In genomic region chr16:88712362-88712979, GRCh38 we compare ENCODE assay signal across 14 cellular contexts. TPM values are rescaled to one million over a fixed set of nuclear protein-coding genes. Genes with fewer than 3 reads are reported as not detected.
A peak's percentile ranks its signal among the peaks of the same experiment; 100 is the strongest.
DNase-seq lines count a peak whose midpoint lies in the region; ATAC-seq and TF ChIP-seq lines count a peak whose summit lies in the region.
"Had no signal": no experiment of that assay in that cellular context is flagged by ENCODE, and none has a peak within 500 bp of the region (broad histone marks: within the 10 kb centered on the region; RNA-seq: fewer than 3 reads in every experiment).

No MANE protein-coding gene starts in this region.

- H3K27me3 ChIP-seq in GM23338 (ENCODE audit: insufficient read depth) = no peaks in the 10 kb centered on the region

- no peak for TF ChIP-seq CTCF in GM23338 (conservative IDR thresholded peaks at IDR 0.05; ENCODE audit: low read depth in 2 of 2)
- no peak for TF ChIP-seq CTCF in HEK293 (tag by site-specific recombination; IDR thresholded peaks at IDR 0.05)
- TF ChIP-seq CTCF in endothelial cell (IDR thresholded peaks at IDR 0.05; ENCODE audit: unreplicated experiment) = no peak

- H3F3A ChIP-seq in GM23338 (replicated peaks; ENCODE audit: low read depth) = no peaks in the 10 kb centered on the region

- no peaks in the 10 kb centered on the region for H3K9me2 ChIP-seq in GM23338 (ENCODE audit: insufficient read depth)

- peaks cover 9% of the 10 kb centered on the region for H3K4me1 Mint-ChIP-seq in GM23338
- peaks cover 1% of the 10 kb centered on the region for H3K4me1 Mint-ChIP-seq in endothelial cell (ENCODE audit: unreplicated experiment)
- H3K4me1 Mint-ChIP-seq in stimulated activated memory B cell treated with anti-CD40 and anti-IgM and Interleukin-4, amounts not matched to agents 10 μg/mL and 1 μg/mL and 100 μg/mL, for 72 hours = peaks cover 27% of the 10 kb centered on the region

- no peaks in the 10 kb centered on the region for H3K4me1 ChIP-seq in GM23338 (ENCODE audit: insufficient read depth)
- H3K4me1 ChIP-seq in HEK293 (ENCODE audit: control insufficient read depth, insufficient read depth, low read length) = no peaks in the 10 kb centered on the region

- H4K20me1 ChIP-seq in GM23338 (replicated peaks; ENCODE audit: insufficient read depth) = no peaks in the 10 kb centered on the region; the same call in 1 of the 2 replicates

- peaks cover 14% of the 10 kb centered on the region for H3K27me3 Mint-ChIP-seq in GM23338 (ENCODE audit: insufficient read depth, low read depth, poor library complexity)
- H3K27me3 Mint-ChIP-seq in endothelial cell (ENCODE audit: unreplicated experiment) = peaks cover 7% of the 10 kb centered on the region
- no peaks in the 10 kb centered on the region for H3K27me3 Mint-ChIP-seq in stimulated activated memory B cell treated with anti-CD40 and anti-IgM and Interleukin-4, amounts not matched to agents 10 μg/mL and 1 μg/mL and 100 μg/mL, for 72 hours

- H3K27ac ChIP-seq in GM23338 (ENCODE audit: low read depth) = no peak overlapping the region
- H3K27ac ChIP-seq in HEK293 (ENCODE audit: extremely low read depth, low read depth, low read length) = no peak overlapping the region

- no peak overlapping the region for H3K4me3 ChIP-seq in GM23338
- no peak overlapping the region for H3K4me3 ChIP-seq in HEK293 (ENCODE audit: low read depth, low read length)

- CTCF ChIA-PET in HEK293 (lab: Yijun Ruan, JAX) = no interaction called here

- H3K9me3 ChIP-seq in HEK293 (ENCODE audit: control insufficient read depth, insufficient read depth, low read depth, low read length) = no peaks in the 10 kb centered on the region

- POLR2A ChIA-PET in HEK293 (lab: Yijun Ruan, JAX) = no interaction called here

- no peaks in the 10 kb centered on the region for H3K36me3 ChIP-seq in GM23338 (ENCODE audit: insufficient read depth)
- H3K36me3 ChIP-seq in HEK293 (ENCODE audit: control insufficient read depth in 2 of 2, insufficient read depth in 1 of 2, low read length in 2 of 2) = peaks cover 0 to 62% of the 10 kb centered on the region in 2 experiments; a peak in 1 of 3 replicates

- no peak for DNase-seq in GM23338 (ENCODE audit: low spot score)
- DNase-seq in endothelial cell (ENCODE audit: low spot score) = peak; percentile 29
- DNase-seq in D341Med (ENCODE audit: low spot score) = no peak
- DNase-seq in hippocampal formation (lab: John Stamatoyannopoulos, UW) = no peak
- DNase-seq: CD8-positive, alpha-beta T cell; COR-L47; DMS53; GF-D8; IMR-90 had no signal

- ATAC-seq in GM23338 = no peak
- peak; percentile 22 for ATAC-seq in stimulated activated memory B cell treated with anti-CD40 and anti-IgM and Interleukin-4, amounts not matched to agents 10 μg/mL and 1 μg/mL and 100 μg/mL, for 72 hours
- ATAC-seq: CD8-positive, alpha-beta T cell had no signal

- H3K4me2 ChIP-seq in GM23338 = no peak overlapping the region

- H3K4me3 Mint-ChIP-seq in GM23338 = no peak overlapping the region
- H3K4me3 Mint-ChIP-seq in endothelial cell (ENCODE audit: unreplicated experiment) = no peak overlapping the region
- H3K4me3 Mint-ChIP-seq in stimulated activated memory B cell treated with anti-CD40 and anti-IgM and Interleukin-4, amounts not matched to agents 10 μg/mL and 1 μg/mL and 100 μg/mL, for 72 hours = no peak overlapping the region
- H3K4me3 Mint-ChIP-seq: CD14-positive monocyte; CD8-positive, alpha-beta T cell had no signal

- H3K9me3 Mint-ChIP-seq in GM23338 (no peaks in the 10 kb centered on the region), endothelial cell (ENCODE audit: unreplicated experiment) (no peaks in the 10 kb centered on the region)
- no peaks in the 10 kb centered on the region for H3K9me3 Mint-ChIP-seq in stimulated activated memory B cell treated with anti-CD40 and anti-IgM and Interleukin-4, amounts not matched to agents 10 μg/mL and 1 μg/mL and 100 μg/mL, for 72 hours
- H3K9me3 Mint-ChIP-seq: CD8-positive, alpha-beta T cell had no signal

- H3K79me2 ChIP-seq in GM23338 (replicated peaks; ENCODE audit: insufficient read depth) = peaks cover 15% of the 10 kb centered on the region

- peak overlapping the region; percentile 89 for H3K27ac Mint-ChIP-seq in GM23338
- H3K27ac Mint-ChIP-seq in endothelial cell (ENCODE audit: unreplicated experiment) = no peak overlapping the region
- H3K27ac Mint-ChIP-seq in stimulated activated memory B cell treated with anti-CD40 and anti-IgM and Interleukin-4, amounts not matched to agents 10 μg/mL and 1 μg/mL and 100 μg/mL, for 72 hours = no peak overlapping the region
- H3K27ac Mint-ChIP-seq: CD8-positive, alpha-beta T cell had no signal

- no peak overlapping the region for H2AFZ ChIP-seq in GM23338

- H3K36me3 Mint-ChIP-seq in GM23338 (ENCODE audit: low read depth) = peaks cover 16% of the 10 kb centered on the region
- peaks cover 13% of the 10 kb centered on the region for H3K36me3 Mint-ChIP-seq in endothelial cell (ENCODE audit: low read depth, unreplicated experiment)
- H3K36me3 Mint-ChIP-seq in stimulated activated memory B cell treated with anti-CD40 and anti-IgM and Interleukin-4, amounts not matched to agents 10 μg/mL and 1 μg/mL and 100 μg/mL, for 72 hours = peaks cover 29% of the 10 kb centered on the region

TF ChIP-seq in GM23338, 12 proteins besides CTCF, POLR2A, EP300 and RAD21 (continues in another document):
- no peak for TF ChIP-seq ETS1 (IDR thresholded peaks at IDR 0.05)
- TF ChIP-seq ZNF331 (CRISPR knock-in tag; IDR thresholded peaks at IDR 0.05; ENCODE audit: low read depth) = no peak

TF ChIP-seq in HEK293, 187 proteins besides CTCF, POLR2A, EP300 and RAD21 (continues in another document):
- TF ChIP-seq ZNF157 (tag by site-specific recombination; IDR thresholded peaks at IDR 0.05) = no peak
- TF ChIP-seq GLIS2 (tag by site-specific recombination; IDR thresholded peaks at IDR 0.05) = peak; percentile 57; the same call in 1 of the 2 replicates
- no peak for TF ChIP-seq REST (tag by site-specific recombination; IDR thresholded peaks at IDR 0.05)
- TF ChIP-seq ZBTB10 (tag by site-specific recombination; IDR thresholded peaks at IDR 0.05) = peak; percentile 57; the same call in 1 of the 2 replicates
- TF ChIP-seq SP2 (tag by site-specific recombination; IDR thresholded peaks at IDR 0.05) = 0 out of 2 replicates have a peak, but pooled peaks have one; percentile 7
- TF ChIP-seq GLIS1 (tag by site-specific recombination; IDR thresholded peaks at IDR 0.05) = 0 out of 2 replicates have a peak, but pooled peaks have one; percentile 9
- no peak for TF ChIP-seq ZNF394 (tag by site-specific recombination; IDR thresholded peaks at IDR 0.05; ENCODE audit: borderline replicate concordance)

RNA-seq across cellular contexts. Expression of gene CTU2, which starts 6.2 kb away (rescaled TPM):
- 15.4 and 22.3 TPM in 2 replicates for total RNA-seq in GM23338 (2014; rRNA removed; shearing (Covaris generic))
- 25.7 and 33.6 TPM in 2 replicates for polyA plus RNA-seq in GM23338 (2016; fragmentation: Nextera tagmentation; extraction: Ambion mirVana)
- total RNA-seq in endothelial cell (ENCODE audit: unreplicated experiment) = 20.8 TPM

RNA-seq across cellular contexts. Expression of gene RNF166, which starts 6.3 kb away (rescaled TPM):
- total RNA-seq in GM23338 (2014; rRNA removed; shearing (Covaris generic)) = 39.6 and 43.4 TPM in 2 replicates
- polyA plus RNA-seq in GM23338 (2016; fragmentation: Nextera tagmentation; extraction: Ambion mirVana) = 24.9 and 27.8 TPM in 2 replicates
- 74.2 TPM for total RNA-seq in endothelial cell (ENCODE audit: unreplicated experiment)

RNA-seq across cellular contexts. Expression of gene SNAI3, which starts 26.2 kb away (rescaled TPM):
- 19.2 and 19.4 TPM in 2 replicates for total RNA-seq in GM23338 (2014; rRNA removed; shearing (Covaris generic))
- 10.0 and 10.3 TPM in 2 replicates for polyA plus RNA-seq in GM23338 (2016; fragmentation: Nextera tagmentation; extraction: Ambion mirVana)
- total RNA-seq in endothelial cell (ENCODE audit: unreplicated experiment) = 2.6 TPM
- total RNA-seq: A673, IMR-90 had no signal
- polyA plus RNA-seq: BJ had no signal

RNA-seq across cellular contexts. Expression of gene MVD, which starts 49.6 kb away (rescaled TPM):
- 144 and 149 TPM in 2 replicates for total RNA-seq in GM23338 (2014; rRNA removed; shearing (Covaris generic))
- polyA plus RNA-seq in GM23338 (2016; fragmentation: Nextera tagmentation; extraction: Ambion mirVana) = 94.2 and 95.3 TPM in 2 replicates
- total RNA-seq in endothelial cell (ENCODE audit: unreplicated experiment) = 123 TPM
